In genomic region chr5:893137-893506, GRCh38 we compare ENCODE assay signal across 8 cellular contexts. TPM values are rescaled to one million over a fixed set of nuclear protein-coding genes. Genes with fewer than 3 reads are reported as not detected.
DNase-seq lines count a peak whose midpoint lies in the region; ATAC-seq and TF ChIP-seq lines count a peak whose summit lies in the region.

No MANE protein-coding gene starts in this region.

- peaks cover 9 to 17% of the 10 kb centered on the region in 2 donors for H3K36me3 Mint-ChIP-seq in activated T-cell treated with anti-CD3 and anti-CD28 coated beads, Interleukin-2, amount 50 U/mL, for 72 hours (ENCODE audit: insufficient read depth in 2 of 2)
- peaks cover 7 to 8% of the 10 kb centered on the region in 2 donors for H3K36me3 Mint-ChIP-seq in naive B cell

- H3K27me3 ChIP-seq in brain microvascular endothelial cell (replicated peaks): no peaks in the 10 kb centered on the region

- H3K36me3 ChIP-seq in brain microvascular endothelial cell (replicated peaks): peaks cover 26% of the 10 kb centered on the region

- in situ Hi-C loops in brain microvascular endothelial cell (cut with HindIII; ENCODE audit: low pct_ligation_motif_present, low sequenced_read_pairs): no loop called here

- H3K27me3 Mint-ChIP-seq in activated T-cell treated with anti-CD3 and anti-CD28 coated beads, Interleukin-2, amount 50 U/mL, for 72 hours (ENCODE audit: low read depth): no peaks in the 10 kb centered on the region
- no peaks in the 10 kb centered on the region for H3K27me3 Mint-ChIP-seq in naive B cell

- H3K4me3 Mint-ChIP-seq in activated T-cell treated with anti-CD3 and anti-CD28 coated beads, Interleukin-2, amount 50 U/mL, for 72 hours: peak overlapping the region; percentile 75 to 89
- peak overlapping the region; percentile 62 to 87 (median 68) for H3K4me3 Mint-ChIP-seq in naive B cell

- peak overlapping the region; percentile 85 for H3K27ac ChIP-seq in brain microvascular endothelial cell

- H3K4me3 ChIP-seq in brain microvascular endothelial cell (ENCODE audit: low read depth, low read length): peak overlapping the region; percentile 92

- peak in 1 of 2 donors; percentile 30 for DNase-seq in activated T-cell treated with anti-CD3 and anti-CD28 coated beads, Interleukin-2, amount 50 U/mL, for 72 hours
- DNase-seq in activated T-cell treated with anti-CD3 and anti-CD28 coated beads, Interleukin-2, amount 50 U/mL, for 1 hour: no peak
- DNase-seq in brain microvascular endothelial cell (no peak), naive B cell (no peak)
- DNase-seq in central memory CD4-positive, alpha-beta T cell: no peak
- DNase-seq in effector CD4-positive, alpha-beta T cell: no peak

- H3K9me3 Mint-ChIP-seq in activated T-cell treated with anti-CD3 and anti-CD28 coated beads, Interleukin-2, amount 50 U/mL, for 72 hours: no peaks in the 10 kb centered on the region
- H3K9me3 Mint-ChIP-seq in naive B cell: no peaks in the 10 kb centered on the region

- peak in 1 of 2 donors; percentile 49 for ATAC-seq in activated T-cell treated with anti-CD3 and anti-CD28 coated beads, Interleukin-2, amount 50 U/mL, for 72 hours (replicated peaks in 1 of 2)
- ATAC-seq in HG03571 (IDR thresholded peaks at IDR 0.05; ENCODE audit: unreplicated experiment) (peak; percentile 12), naive B cell (ENCODE audit: low read depth in 2 of 2) (no peak), GM21717 (IDR thresholded peaks at IDR 0.05; ENCODE audit: unreplicated experiment) (no peak)

- H3K27ac Mint-ChIP-seq in activated T-cell treated with anti-CD3 and anti-CD28 coated beads, Interleukin-2, amount 50 U/mL, for 72 hours: no peak overlapping the region
- no peak overlapping the region for H3K27ac Mint-ChIP-seq in naive B cell

- H3K4me1 Mint-ChIP-seq in activated T-cell treated with anti-CD3 and anti-CD28 coated beads, Interleukin-2, amount 50 U/mL, for 72 hours (ENCODE audit: low read depth): peaks cover 27% of the 10 kb centered on the region
- H3K4me1 Mint-ChIP-seq in naive B cell: peaks cover 10 to 16% (median 14%) of the 10 kb centered on the region in 3 donors

- TF ChIP-seq CTCF in brain microvascular endothelial cell (IDR thresholded peaks at IDR 0.05; ENCODE audit: low read depth, low read length, missing control alignments): no peak

RNA-seq across cellular contexts. Expression of gene TRIP13, which starts 0.4 kb away (rescaled TPM):
- total RNA-seq in activated T-cell treated with anti-CD3 and anti-CD28 coated beads, Interleukin-2, amount 50 U/mL, for 72 hours: 10 to 100 TPM; 17.7 to 18.2 TPM
- polyA plus RNA-seq in naive B cell (ENCODE audit: low read depth in 6 of 6): 1 to 10 TPM in 5 of 6 donors, not detected in 1; 1.2 to 3.1 (median 1.8) TPM

RNA-seq across cellular contexts. Expression of gene BRD9, which starts 0.5 kb away (rescaled TPM):
- total RNA-seq in activated T-cell treated with anti-CD3 and anti-CD28 coated beads, Interleukin-2, amount 50 U/mL, for 72 hours: 10 to 100 TPM; 50.6 to 54.7 TPM
- polyA plus RNA-seq in naive B cell (ENCODE audit: low read depth in 6 of 6): 10 to 100 TPM in 4 of 6 donors, 1 to 10 TPM in 2; 5.6 to 16.2 (median 12.5) TPM

RNA-seq across cellular contexts. Expression of gene ZDHHC11, which starts 42.3 kb away (rescaled TPM):
- 10 to 100 TPM; 28.3 to 29.5 TPM for total RNA-seq in activated T-cell treated with anti-CD3 and anti-CD28 coated beads, Interleukin-2, amount 50 U/mL, for 72 hours
- polyA plus RNA-seq in naive B cell (ENCODE audit: low read depth in 6 of 6): not detected
